ENCODE assay signal across 9 cellular contexts in the genomic region with DNA sequence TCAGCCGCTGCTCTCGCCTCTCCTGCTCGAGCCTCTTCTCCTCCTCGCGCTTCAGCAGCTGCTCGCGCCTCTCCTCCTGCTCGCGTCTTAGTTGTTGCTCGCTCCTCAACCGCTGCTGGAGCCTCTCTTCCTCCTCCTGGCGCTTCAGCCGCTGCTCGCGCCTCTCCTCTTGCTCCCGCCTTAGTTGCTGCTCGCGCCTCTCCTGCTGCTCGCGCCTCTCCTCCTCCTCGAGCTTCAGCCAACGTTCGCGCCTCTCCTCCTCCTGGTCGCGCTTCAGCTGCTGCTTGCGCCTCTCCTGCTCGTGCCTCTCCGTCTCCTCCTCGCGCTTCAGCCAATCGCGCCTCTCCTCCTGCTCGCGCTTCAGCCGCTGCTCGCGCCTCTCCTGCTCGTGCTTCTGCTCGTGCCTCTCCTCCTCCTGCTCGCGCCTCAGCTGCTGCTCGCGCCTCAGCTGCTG. TPM values are rescaled to one million over a fixed set of nuclear protein-coding genes. Genes with fewer than 3 reads are reported as not detected.
DNase-seq lines count a peak whose midpoint lies in the region; ATAC-seq, FAIRE-seq and TF ChIP-seq lines count a peak whose summit lies in the region.
"Had no signal": no experiment of that assay in that cellular context is flagged by ENCODE, and none has a peak within 500 bp of the region (broad histone marks: within the 10 kb centered on the region; RNA-seq: fewer than 3 reads in every experiment).

No MANE protein-coding gene starts in this region.

- peaks cover 13% of the 10 kb centered on the region for H3K4me1 ChIP-seq in keratinocyte (ENCODE audit: control insufficient read depth, extremely low read depth, insufficient read depth, low read length)
- H3K4me1 ChIP-seq in subcutaneous abdominal adipose tissue (ENCODE audit: control insufficient read depth in 5 of 5, insufficient read depth in 5 of 5, low read length in 5 of 5), result peaks cover 7 to 53% (median 44%) of the 10 kb centered on the region in 5 donors

- H3K27ac ChIP-seq in keratinocyte (ENCODE audit: control insufficient read depth, insufficient read depth, low read length) (no peak overlapping the region), subcutaneous abdominal adipose tissue (ENCODE audit: low read depth, low read length) (no peak overlapping the region)

- FAIRE-seq in keratinocyte (lab: Jason Lieb, UNC), result no peak

- H3K79me2 ChIP-seq in keratinocyte (ENCODE audit: control insufficient read depth, insufficient read depth, low read length), result no peaks in the 10 kb centered on the region

- H3K36me3 ChIP-seq in keratinocyte (ENCODE audit: control insufficient read depth in 2 of 2, extremely low read depth in 1 of 2, insufficient read depth in 2 of 2, low read length in 2 of 2), result no peaks in the 10 kb centered on the region
- H3K36me3 ChIP-seq in subcutaneous abdominal adipose tissue (ENCODE audit: control insufficient read depth in 5 of 5, insufficient read depth in 5 of 5, low read length in 5 of 5), result no peaks in the 10 kb centered on the region

- peak overlapping the region; percentile 78 for H2AFZ ChIP-seq in keratinocyte (ENCODE audit: control insufficient read depth, low read length)

- DNase-seq in ELR (ENCODE audit: low read depth) (peak; percentile 54), NCI-H1105 (lab: John Stamatoyannopoulos, UW) (peak; percentile 77), keratinocyte (ENCODE audit: low read depth, low spot score) (no peak), inferior parietal cortex (ENCODE audit: extremely low spot score) (no peak)
- peak; percentile 16 for DNase-seq in activated naive CD4-positive, alpha-beta T cell treated with anti-CD3 and anti-CD28 coated beads, Interleukin-2, amount 50 U/mL, for 16 hours

- TF ChIP-seq CTCF in keratinocyte (optimal IDR thresholded peaks at IDR 0.05 in 1 of 3, IDR thresholded peaks at IDR 0.05 in 1 of 3, conservative IDR thresholded peaks at IDR 0.05 in 1 of 3; ENCODE audit: extremely low read depth in 1 of 3, insufficient read depth in 2 of 3, low read length in 3 of 3), result no peak

- H3K4me2 ChIP-seq in keratinocyte (ENCODE audit: control insufficient read depth, extremely low read depth, insufficient read depth, low read depth, low read length), result peak overlapping the region; percentile 96

- no peak overlapping the region for H3K9ac ChIP-seq in keratinocyte (ENCODE audit: control insufficient read depth, extremely low read depth, insufficient read depth, low read length)
- no peak overlapping the region for H3K9ac ChIP-seq in subcutaneous abdominal adipose tissue (ENCODE audit: low read length in 5 of 5)

- dilution Hi-C loops in keratinocyte (cut with MboI; ENCODE audit: extremely low pct_ligation_motif_present, low sequenced_read_pairs), result no loop called here

- no peak for ATAC-seq in HG03097 (IDR thresholded peaks at IDR 0.05; ENCODE audit: low FRiP score, unreplicated experiment)
- ATAC-seq in HG03457 (IDR thresholded peaks at IDR 0.05; ENCODE audit: unreplicated experiment), result no peak

- no peaks in the 10 kb centered on the region for H3K9me3 ChIP-seq in keratinocyte (ENCODE audit: control insufficient read depth, low read depth, low read length)
- H3K9me3 ChIP-seq in subcutaneous abdominal adipose tissue (ENCODE audit: control insufficient read depth in 5 of 5, low read length in 5 of 5), result peaks cover 0 to 20% (median 13%) of the 10 kb centered on the region in 5 donors

- H3K4me3 ChIP-seq in keratinocyte (ENCODE audit: control insufficient read depth in 2 of 3, extremely low read depth in 1 of 3, insufficient read depth in 2 of 3, low read depth in 1 of 3, low read length in 3 of 3) (peak overlapping the region; percentile 40 to 61 (median 56)), subcutaneous abdominal adipose tissue (ENCODE audit: low read depth in 1 of 5, low read length in 5 of 5) (peak overlapping the region; percentile 44 to 73 (median 69))

- no peaks in the 10 kb centered on the region for H4K20me1 ChIP-seq in keratinocyte (ENCODE audit: control insufficient read depth, extremely low read depth, insufficient read depth, low read length)

- H3K27me3 ChIP-seq in keratinocyte (ENCODE audit: control insufficient read depth, extremely low read depth, insufficient read depth, low read length), result peaks cover 39% of the 10 kb centered on the region
- H3K27me3 ChIP-seq in subcutaneous abdominal adipose tissue (ENCODE audit: control insufficient read depth in 5 of 5, insufficient read depth in 4 of 5, low read length in 5 of 5), result peaks cover 49 to 79% (median 64%) of the 10 kb centered on the region in 5 donors

- H3K9me1 ChIP-seq in keratinocyte (ENCODE audit: control insufficient read depth, extremely low read depth, insufficient read depth, low read length), result no peaks in the 10 kb centered on the region

RNA-seq across cellular contexts. Expression of gene TCHH, which starts 3.7 kb away (rescaled TPM):
- 0.07 to 0.25 TPM (median 0.14 TPM) in 3 replicates for polyA plus RNA-seq in keratinocyte
- 90.7 TPM for polyA plus RNA-seq in keratinocyte (2011; ENCODE audit: low read depth)
- 0.19 TPM in 2 replicates for polyA plus RNA-seq in keratinocyte (2011; cell fraction: cytosol; rRNA removed)
- 0.71 and 0.83 TPM in 2 replicates for polyA plus RNA-seq in keratinocyte (2011; cell fraction: nucleus; rRNA removed)
- polyA plus RNA-seq in keratinocyte (2012; ENCODE audit: low replicate concordance), result 0.30 and 42.4 TPM in 2 replicates
- 0.03 to 0.13 TPM in 2 of 3 replicates, not detected in the other for polyA minus RNA-seq in keratinocyte
- polyA minus RNA-seq in keratinocyte (2011; cell fraction: cytosol; rRNA and poly(A)+ RNA removed), result not detected
- 0.47 and 0.53 TPM in 2 replicates for polyA minus RNA-seq in keratinocyte (2011; cell fraction: nucleus; rRNA and poly(A)+ RNA removed)

RNA-seq across cellular contexts. Expression of gene TCHHL1, which starts 22.7 kb away (rescaled TPM):
- 0.08 TPM in 1 of 3 replicates, not detected in the others for polyA plus RNA-seq in keratinocyte
- 0.21 TPM for polyA plus RNA-seq in keratinocyte (2011; ENCODE audit: low read depth)
- polyA plus RNA-seq in keratinocyte (2011; cell fraction: cytosol; rRNA removed), result 0.03 and 0.21 TPM in 2 replicates
- polyA plus RNA-seq in keratinocyte (2011; cell fraction: nucleus; rRNA removed), result 0.05 and 0.34 TPM in 2 replicates
- polyA plus RNA-seq in keratinocyte (2012; ENCODE audit: low replicate concordance), result 0.06 and 0.10 TPM in 2 replicates
- 0.16 TPM in 1 of 3 replicates, not detected in the others for polyA minus RNA-seq in keratinocyte
- polyA minus RNA-seq in keratinocyte (2011; cell fraction: cytosol; rRNA and poly(A)+ RNA removed), result not detected
- 0.21 and 0.23 TPM in 2 replicates for polyA minus RNA-seq in keratinocyte (2011; cell fraction: nucleus; rRNA and poly(A)+ RNA removed)
- polyA plus RNA-seq: lung had no signal

RNA-seq across cellular contexts. Expression of gene RPTN, which starts 47.5 kb away (rescaled TPM):
- polyA plus RNA-seq in keratinocyte, result 0.37 to 0.64 TPM (median 0.42 TPM) in 3 replicates
- polyA plus RNA-seq in keratinocyte (2011; ENCODE audit: low read depth), result 10.9 TPM
- polyA plus RNA-seq in keratinocyte (2011; cell fraction: cytosol; rRNA removed), result 0.31 and 0.75 TPM in 2 replicates
- polyA plus RNA-seq in keratinocyte (2011; cell fraction: nucleus; rRNA removed), result 0.99 and 3.8 TPM in 2 replicates
- 0.18 and 5.0 TPM in 2 replicates for polyA plus RNA-seq in keratinocyte (2012; ENCODE audit: low replicate concordance)
- 0.43 to 1.2 TPM (median 0.49 TPM) in 3 replicates for polyA minus RNA-seq in keratinocyte
- 0.77 TPM for polyA minus RNA-seq in keratinocyte (2011; cell fraction: cytosol; rRNA and poly(A)+ RNA removed)
- polyA minus RNA-seq in keratinocyte (2011; cell fraction: nucleus; rRNA and poly(A)+ RNA removed), result 1.2 and 1.6 TPM in 2 replicates
- polyA plus RNA-seq: lung had no signal

Comparison
In these comparisons a context has a peak if more than half of its experiments do, and no peak if none do; other contexts are left out.
1. DNase-seq: peak in ELR (single experiment), NCI-H1105 (single experiment) and activated naive CD4-positive, alpha-beta T cell treated with anti-CD3 and anti-CD28 coated beads, Interleukin-2, amount 50 U/mL, for 16 hours (single experiment); none in keratinocyte (single experiment) and inferior parietal cortex (single experiment).